Comparison of ENCODE assay signal across 8 cellular contexts in the genomic region with DNA sequence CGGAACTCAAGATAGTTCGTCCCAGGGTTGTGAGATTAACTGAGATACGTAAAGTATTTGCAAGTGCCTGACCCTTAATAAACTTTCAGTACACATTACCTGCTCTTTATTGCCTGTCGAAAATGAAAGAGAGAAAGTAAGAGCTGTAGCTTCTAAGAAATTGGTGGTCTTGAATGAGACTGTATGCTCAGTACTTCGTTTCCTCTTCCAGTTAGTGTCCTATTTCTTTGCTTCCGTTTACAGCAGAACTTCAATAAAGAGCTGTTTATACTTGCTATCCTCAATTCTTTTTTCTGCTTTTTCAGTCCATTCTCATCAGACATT. TPM values are rescaled to one million over a fixed set of nuclear protein-coding genes. Genes with fewer than 3 reads are reported as not detected.
A peak's percentile ranks its signal among the peaks of the same experiment; 100 is the strongest.
DNase-seq lines count a peak whose midpoint lies in the region; ATAC-seq and TF ChIP-seq lines count a peak whose summit lies in the region.

No MANE protein-coding gene starts in this region.

- H3K4me1 ChIP-seq in OCI-LY7 (ENCODE audit: insufficient read depth, low read length, poor library complexity, severe bottlenecking) = peaks cover 19% of the 10 kb centered on the region
- H3K4me1 ChIP-seq in esophagus muscularis mucosa = peaks cover 12 to 19% (median 17%) of the 10 kb centered on the region in 4 donors

- no peaks in the 10 kb centered on the region for H3K27me3 ChIP-seq in esophagus muscularis mucosa

- TSS peak; percentile 77 for BruUV-seq in OCI-LY7 (replicated peaks; lab: Mats Ljungman, UMichigan)

- CTCF ChIA-PET in OCI-LY7 (lab: Charles Lee; ENCODE audit: unreplicated experiment) = interaction anchor here (0.8 kb wide), 1 partner anchor 1461 kb away, joined by 3 read pairs; no protein-coding TSS in a partner anchor

- peak; percentile 61 for ATAC-seq in HG02642 (IDR thresholded peaks at IDR 0.05; ENCODE audit: poor library complexity, unreplicated experiment)

- H3K36me3 ChIP-seq in OCI-LY7 (ENCODE audit: insufficient read depth, low read length) (peaks cover 7% of the 10 kb centered on the region), esophagus muscularis mucosa (no peaks in the 10 kb centered on the region)

- H4K20me1 ChIP-seq in OCI-LY7 (ENCODE audit: insufficient read depth, low read length) = peaks cover 19% of the 10 kb centered on the region

- no peak for TF ChIP-seq POLR2A in esophagus muscularis mucosa (IDR thresholded peaks at IDR 0.05; ENCODE audit: low read depth)

- 1% methylated on average over 6 of the region's 6 CpGs for WGBS in esophagus muscularis mucosa

- H3K9me2 ChIP-seq in OCI-LY7 (ENCODE audit: insufficient read depth, low read length) = no peaks in the 10 kb centered on the region

- H3K4me2 ChIP-seq in OCI-LY7 (ENCODE audit: low read length) = peak overlapping the region; percentile 93

- H3K79me2 ChIP-seq in OCI-LY7 (ENCODE audit: insufficient read depth, low read depth, low read length) = peaks cover 56% of the 10 kb centered on the region

- no peak for TF ChIP-seq CTCF in OCI-LY7 (conservative IDR thresholded peaks at IDR 0.05; ENCODE audit: low read length)
- TF ChIP-seq CTCF in esophagus muscularis mucosa (IDR thresholded peaks at IDR 0.05) = no peak
- TF ChIP-seq CTCF in retinal pigment epithelial cell (conservative IDR thresholded peaks at IDR 0.05; ENCODE audit: low read depth, low read length) = no peak

- POLR2A ChIA-PET in OCI-LY7 (lab: Charles Lee) = interaction anchor here (0.9 to 3.3 kb wide), 7 partner anchors 11 to 814 kb away, joined by 3 to 17 read pairs (median 4); no protein-coding TSS in a partner anchor

- no peaks in the 10 kb centered on the region; the same call in 1 of the 2 replicates for H3K9me3 ChIP-seq in OCI-LY7 (ENCODE audit: low read length)
- H3K9me3 ChIP-seq in esophagus muscularis mucosa = no peaks in the 10 kb centered on the region

- peak overlapping the region; percentile 100 for H2AFZ ChIP-seq in OCI-LY7 (ENCODE audit: low read length)

- H3K27ac ChIP-seq in OCI-LY7 (ENCODE audit: low read depth, low read length, poor library complexity, severe bottlenecking) (peak overlapping the region; percentile 63), esophagus muscularis mucosa (replicated peaks in 1 of 4) (peak overlapping the region; percentile 66 to 84 (median 74))

- peak; percentile 33 for DNase-seq in NOMO-1 treated with DMSO at 0.1 percent for 48 hours (lab: John Stamatoyannopoulos, UW; ENCODE audit: unreplicated experiment)
- no peak for DNase-seq in NOMO-1 treated with dmso at 0.1 percent for 144 hours (lab: John Stamatoyannopoulos, UW; ENCODE audit: unreplicated experiment)
- DNase-seq in OCI-LY7 (ENCODE audit: low spot score) = no peak
- no peak for DNase-seq in esophagus muscularis mucosa (ENCODE audit: extremely low spot score)
- DNase-seq in retinal pigment epithelial cell (ENCODE audit: low read depth) = no peak
- DNase-seq in COLO668 (lab: John Stamatoyannopoulos, UW; ENCODE audit: unreplicated experiment) = no peak
- no peak for DNase-seq in cortex of kidney (lab: John Stamatoyannopoulos, UW)

- no peak for TF ChIP-seq EP300 in esophagus muscularis mucosa (IDR thresholded peaks at IDR 0.05)

- peak overlapping the region; percentile 97 for H3K4me3 ChIP-seq in OCI-LY7 (ENCODE audit: low read depth, low read length, poor library complexity, severe bottlenecking)
- H3K4me3 ChIP-seq in esophagus muscularis mucosa = peak overlapping the region; percentile 73 to 96 (median 81)
- H3K4me3 ChIP-seq in retinal pigment epithelial cell (ENCODE audit: low read length) = peak overlapping the region; percentile 73

- intact Hi-C loops in OCI-LY7 (cut with micrococcal nuclease; ENCODE audit: unreplicated experiment) (loop anchor here (10.0 kb wide), 1 partner anchor 142 kb away; no protein-coding TSS in a partner anchor), esophagus muscularis mucosa (cut with DNase I) (loop anchor here (5.0 to 10.0 kb wide), 3 partner anchors 115 to 222 kb away; a partner anchor contains a TSS)

RNA-seq across cellular contexts. Expression of a gene that starts 0.5 kb away (rescaled TPM):
- total RNA-seq in OCI-LY7 (2014; rRNA removed; shearing (Covaris generic)) = 10.6 and 12.9 TPM in 2 replicates
- total RNA-seq in OCI-LY7 (2022) = 11.9 and 12.9 TPM in 2 replicates
- 10 to 100 TPM; 13.5 to 21.6 (median 16.1) TPM for total RNA-seq in esophagus muscularis mucosa
